ENCODE assay signal across 14 cellular contexts in genomic region chr16:1470543-1471251, GRCh38. TPM values are rescaled to one million over a fixed set of nuclear protein-coding genes. Genes with fewer than 3 reads are reported as not detected.
DNase-seq lines count a peak whose midpoint lies in the region; ATAC-seq, FAIRE-seq and TF ChIP-seq lines count a peak whose summit lies in the region.
"Had no signal": no experiment of that assay in that cellular context is flagged by ENCODE, and none has a peak within 500 bp of the region (broad histone marks: within the 10 kb centered on the region; RNA-seq: fewer than 3 reads in every experiment).

No MANE protein-coding gene starts in this region.

- ATAC-seq in lower lobe of right lung = peak; percentile 47 to 83
- no peak for ATAC-seq in GM18519 (IDR thresholded peaks at IDR 0.05; ENCODE audit: low FRiP score, unreplicated experiment)
- ATAC-seq in HG02623 (IDR thresholded peaks at IDR 0.05; ENCODE audit: unreplicated experiment) = no peak

- peak overlapping the region; percentile 68 for H3K4me2 ChIP-seq in astrocyte (ENCODE audit: low read length)
- no peak overlapping the region for H3K4me2 ChIP-seq in mesendoderm (ENCODE audit: low read length)

- H2BK120ac ChIP-seq in mesendoderm (ENCODE audit: low read depth, low read length) = no peak overlapping the region

- peaks cover 2% of the 10 kb centered on the region for H3K36me3 Mint-ChIP-seq in astrocyte (ENCODE audit: low read depth, unreplicated experiment)

- no peak overlapping the region for H4K5ac ChIP-seq in mesendoderm (ENCODE audit: low read length)

- H3K4me1 ChIP-seq in astrocyte (ENCODE audit: insufficient read depth, low read length) (peaks cover 29% of the 10 kb centered on the region), lower lobe of right lung (peaks cover 39% of the 10 kb centered on the region), mesendoderm (ENCODE audit: control insufficient read depth, low read depth, low read length) (peaks cover 3% of the 10 kb centered on the region)

- H3K4me3 Mint-ChIP-seq in astrocyte (ENCODE audit: unreplicated experiment) = peak overlapping the region; percentile 78

- H4K20me1 ChIP-seq in astrocyte (ENCODE audit: insufficient read depth, low read length) = peaks cover 53% of the 10 kb centered on the region

- H3K27ac Mint-ChIP-seq in astrocyte (ENCODE audit: unreplicated experiment) = peak overlapping the region; percentile 80

- no peaks in the 10 kb centered on the region for H3K27me3 Mint-ChIP-seq in astrocyte (ENCODE audit: low read depth, unreplicated experiment)

- H3K4ac ChIP-seq in mesendoderm (ENCODE audit: low read depth, low read length) = no peak overlapping the region

- FAIRE-seq in astrocyte (lab: Jason Lieb, UNC) = no peak
- FAIRE-seq: frontal cortex had no signal

- H3K79me2 ChIP-seq in astrocyte (ENCODE audit: insufficient read depth, low read length) (peaks cover 77% of the 10 kb centered on the region), mesendoderm (ENCODE audit: control insufficient read depth, insufficient read depth, low read length) (peaks cover 9% of the 10 kb centered on the region)

- no peak overlapping the region for H3K23ac ChIP-seq in mesendoderm (ENCODE audit: low read length)

- H3K36me3 ChIP-seq in astrocyte (ENCODE audit: insufficient read depth, low read length) (no peaks in the 10 kb centered on the region), lower lobe of right lung (no peaks in the 10 kb centered on the region), mesendoderm (ENCODE audit: control insufficient read depth, insufficient read depth, low read length) (no peaks in the 10 kb centered on the region)
- H3K36me3 ChIP-seq: ovary had no signal

- H3K4me1 Mint-ChIP-seq in astrocyte (ENCODE audit: low read depth, unreplicated experiment) = peaks cover 18% of the 10 kb centered on the region

- peaks cover 14% of the 10 kb centered on the region for H3K79me1 ChIP-seq in mesendoderm (ENCODE audit: low read length)

- TF ChIP-seq CTCF in AG10803 (conservative IDR thresholded peaks at IDR 0.05; ENCODE audit: low read length) (no peak), HL-60 (IDR thresholded peaks at IDR 0.05; ENCODE audit: insufficient read depth, low read length) (no peak), astrocyte (IDR thresholded peaks at IDR 0.05; ENCODE audit: insufficient read depth, low read depth, low read length) (no peak), lower lobe of right lung (IDR thresholded peaks at IDR 0.05) (no peak)

- no peak overlapping the region for H2AK5ac ChIP-seq in mesendoderm (ENCODE audit: low read length)

- no CpG with 5 or more reads among the region's 14 CpGs for WGBS in mesendoderm (ENCODE audit: extremely low coverage, insufficient coverage, low lambda C conversion rate)

- H2BK5ac ChIP-seq in mesendoderm (ENCODE audit: low read length) = no peak overlapping the region

- H3K9ac ChIP-seq in astrocyte (ENCODE audit: low read length) (no peak overlapping the region), mesendoderm (ENCODE audit: low read length) (no peak overlapping the region)

- no peak overlapping the region for H3K56ac ChIP-seq in mesendoderm (ENCODE audit: low read length)

- no peaks in the 10 kb centered on the region for H3K27me3 ChIP-seq in HL-60 (ENCODE audit: insufficient read depth, poor library complexity, severe bottlenecking)
- H3K27me3 ChIP-seq in astrocyte (ENCODE audit: insufficient read depth, low read length) = no peaks in the 10 kb centered on the region
- no peaks in the 10 kb centered on the region for H3K27me3 ChIP-seq in lower lobe of right lung (ENCODE audit: low read depth)
- H3K27me3 ChIP-seq in mesendoderm (ENCODE audit: insufficient read depth, low read length, poor library complexity) = no peaks in the 10 kb centered on the region
- H3K27me3 ChIP-seq: ovary had no signal

- no peak overlapping the region for H2AFZ ChIP-seq in astrocyte (ENCODE audit: low read depth, low read length)

- H2BK15ac ChIP-seq in mesendoderm (replicated peaks; ENCODE audit: low read depth) = no peak overlapping the region

- peaks cover 3% of the 10 kb centered on the region for H3K9me3 Mint-ChIP-seq in astrocyte (ENCODE audit: unreplicated experiment)

- DNase-seq in AG10803 (ENCODE audit: low read depth) (peak; percentile 22), HL-60 (ENCODE audit: low read depth in 1 of 2, low spot score in 1 of 2) (peak; percentile 86 to 92), astrocyte (ENCODE audit: low read depth) (peak; percentile 44), lower lobe of right lung (peak; percentile 88), ureter (ENCODE audit: low spot score) (no peak), mesendoderm (no peak)
- DNase-seq: activated naive CD4-positive, alpha-beta T cell treated with Interleukin-2 at 50 U/mL for 16 hours; NCI-H187 treated with DMSO at 0.1 percent for 48 hours; ovary; stimulated activated CD8-positive, alpha-beta memory T cell treated with anti-CD3 and anti-CD28 coated beads, Interleukin-4, amount 100 ng/mL, for 48 hours had no signal

- intact Hi-C loops in lower lobe of right lung (cut with DNase I) = no loop called here

- H3K4me3 ChIP-seq in AG10803 (ENCODE audit: low read length) (no peak overlapping the region), HL-60 (replicated peaks; ENCODE audit: insufficient read depth, low read length) (peak overlapping the region; percentile 73), astrocyte (ENCODE audit: insufficient read depth, low read depth, low read length) (no peak overlapping the region), lower lobe of right lung (peak overlapping the region; percentile 7), mesendoderm (ENCODE audit: low read length) (no peak overlapping the region)
- H3K4me3 ChIP-seq: ovary had no signal

- no peak overlapping the region for H4K8ac ChIP-seq in mesendoderm (ENCODE audit: low read depth, low read length)

- H3K27ac ChIP-seq in HL-60 (replicated peaks) (peak overlapping the region; percentile 99), astrocyte (ENCODE audit: low read depth, low read length) (peak overlapping the region; percentile 16), lower lobe of right lung (peak overlapping the region; percentile 73), mesendoderm (ENCODE audit: low read depth, low read length) (no peak overlapping the region)
- H3K27ac ChIP-seq: ovary had no signal

- H3K18ac ChIP-seq in mesendoderm (ENCODE audit: low read length) = no peak overlapping the region

- H3K9me3 ChIP-seq in astrocyte (ENCODE audit: insufficient read depth, low read depth, low read length) = no peaks in the 10 kb centered on the region
- no peaks in the 10 kb centered on the region for H3K9me3 ChIP-seq in lower lobe of right lung
- H3K9me3 ChIP-seq: ovary had no signal

RNA-seq across cellular contexts. Expression of gene CLCN7, which starts 4.1 kb away (rescaled TPM):
- total RNA-seq in astrocyte (66.7 and 67.2 TPM in 2 replicates), lower lobe of right lung (146 TPM), ureter (77.5 TPM)
- polyA plus RNA-seq in mesendoderm (2013, experiment 1 of 2) = 26.8 TPM
- polyA plus RNA-seq in mesendoderm (2013, experiment 2 of 2) = 28.0 TPM

RNA-seq across cellular contexts. Expression of gene PTX4, which starts 18.0 kb away (rescaled TPM):
- total RNA-seq in astrocyte (not detected in 2 replicates), lower lobe of right lung (not detected), ureter (0.34 TPM)
- 0.03 TPM for polyA plus RNA-seq in mesendoderm (2013, experiment 1 of 2)
- polyA plus RNA-seq in mesendoderm (2013, experiment 2 of 2) = 0.04 TPM
- total RNA-seq: frontal cortex; T-helper 1 cell treated with Interleukin-12 subunit alpha and Interleukin-12 subunit beta and Interleukin-4 antibody, amounts not matched to agents 30 ng/mL and 1 ng/mL, for 36 hours had no signal

RNA-seq across cellular contexts. Expression of gene TELO2, which starts 22.5 kb away (rescaled TPM):
- total RNA-seq in astrocyte (21.1 and 22.0 TPM in 2 replicates), lower lobe of right lung (27.5 TPM), ureter (58.7 TPM)
- polyA plus RNA-seq in mesendoderm (2013, experiment 1 of 2) = 31.2 TPM
- 31.3 TPM for polyA plus RNA-seq in mesendoderm (2013, experiment 2 of 2)

RNA-seq across cellular contexts. Expression of gene CCDC154, which starts 26.3 kb away (rescaled TPM):
- 1.4 and 1.5 TPM in 2 replicates for total RNA-seq in astrocyte
- total RNA-seq in lower lobe of right lung = 3.1 TPM
- total RNA-seq in ureter = 2.0 TPM
- polyA plus RNA-seq in mesendoderm (2013, experiment 1 of 2) = 0.08 TPM
- polyA plus RNA-seq in mesendoderm (2013, experiment 2 of 2) = 0.35 TPM

RNA-seq across cellular contexts. Expression of gene PERCC1, which starts 39.8 kb away (rescaled TPM):
- total RNA-seq in astrocyte (not detected in 2 replicates), lower lobe of right lung (not detected), ureter (not detected)
- not detected for polyA plus RNA-seq in mesendoderm (2013, experiment 1 of 2)
- not detected for polyA plus RNA-seq in mesendoderm (2013, experiment 2 of 2)
- total RNA-seq: frontal cortex; T-helper 1 cell treated with Interleukin-12 subunit alpha and Interleukin-12 subunit beta and Interleukin-4 antibody, amounts not matched to agents 30 ng/mL and 1 ng/mL, for 36 hours had no signal

Comparison
In these comparisons a context has a peak if more than half of its experiments do, and no peak if none do; other contexts are left out.
1. DNase-seq: peak in AG10803 (single experiment), HL-60 (2 of 2), astrocyte (single experiment) and lower lobe of right lung (single experiment); none in ureter (single experiment) and mesendoderm (single experiment).
2. H3K4me3 ChIP-seq: peak in HL-60 (single experiment) and lower lobe of right lung (single experiment); none in AG10803 (single experiment), astrocyte (single experiment) and mesendoderm (single experiment).
3. ATAC-seq: peak in lower lobe of right lung (2 of 2); none in GM18519 (single experiment) and HG02623 (single experiment).